ENCODE assay signal across 8 cellular contexts in genomic region chr3:50324351-50325144, GRCh38. TPM values are rescaled to one million over a fixed set of nuclear protein-coding genes. Genes with fewer than 3 reads are reported as not detected.
DNase-seq lines count a peak whose midpoint lies in the region; ATAC-seq and TF ChIP-seq lines count a peak whose summit lies in the region.

No MANE protein-coding gene starts in this region.

- peak; percentile 99 for TF ChIP-seq CTCF in CD14-positive monocyte (IDR thresholded peaks at IDR 0.05)
- TF ChIP-seq CTCF in HL-60 (IDR thresholded peaks at IDR 0.05; ENCODE audit: insufficient read depth, low read length) = peak; percentile 89
- TF ChIP-seq CTCF in foreskin fibroblast (IDR thresholded peaks at IDR 0.05; ENCODE audit: low read depth, low read length) = peak; percentile 88
- peak; percentile 41 to 70 (median 64) for TF ChIP-seq CTCF in ovary (IDR thresholded peaks at IDR 0.05)

- H3K4me1 Mint-ChIP-seq in CD14-positive monocyte = peaks cover 72% of the 10 kb centered on the region
- H3K4me1 Mint-ChIP-seq in activated naive CD4-positive, alpha-beta T cell treated with anti-CD3 and anti-CD28 coated beads for 36 hours (ENCODE audit: low read depth) = peaks cover 26% of the 10 kb centered on the region

- DNase-seq in CD14-positive monocyte (ENCODE audit: low spot score) = no peak
- DNase-seq in HL-60 (ENCODE audit: low read depth in 1 of 2, low spot score in 1 of 2) = peak in 1 of 2 experiments; percentile 68
- peak; percentile 72 for DNase-seq in RPMI8226
- peak; percentile 59 for DNase-seq in activated naive CD4-positive, alpha-beta T cell treated with anti-CD3 and anti-CD28 coated beads for 36 hours
- DNase-seq in foreskin fibroblast = peak; percentile 58 to 87
- DNase-seq in ovary = peak; percentile 59 to 80 (median 72)

- peaks cover 20% of the 10 kb centered on the region for H3K4me1 ChIP-seq in ovary (ENCODE audit: insufficient read depth)

- TF ChIP-seq POLR2A in ovary (IDR thresholded peaks at IDR 0.05) = no peak

- H3K27ac Mint-ChIP-seq in CD14-positive monocyte = peak overlapping the region in 6 of 7 donors; percentile 46 to 89 (median 74)
- H3K27ac Mint-ChIP-seq in activated naive CD4-positive, alpha-beta T cell treated with anti-CD3 and anti-CD28 coated beads for 36 hours = no peak overlapping the region

- no peaks in the 10 kb centered on the region for H3K36me3 ChIP-seq in ovary

- H3K4me3 ChIP-seq in HL-60 (replicated peaks; ENCODE audit: insufficient read depth, low read length) (no peak overlapping the region), foreskin fibroblast (ENCODE audit: low read depth in 1 of 2, low read length in 2 of 2) (no peak overlapping the region), ovary (no peak overlapping the region)

- H3K4me3 Mint-ChIP-seq in CD14-positive monocyte = no peak overlapping the region
- no peak overlapping the region for H3K4me3 Mint-ChIP-seq in activated naive CD4-positive, alpha-beta T cell treated with anti-CD3 and anti-CD28 coated beads for 36 hours

- no peaks in the 10 kb centered on the region for H3K9me3 Mint-ChIP-seq in CD14-positive monocyte
- no peaks in the 10 kb centered on the region for H3K9me3 Mint-ChIP-seq in activated naive CD4-positive, alpha-beta T cell treated with anti-CD3 and anti-CD28 coated beads for 36 hours

- CTCF ChIA-PET in activated naive CD4-positive, alpha-beta T cell treated with anti-CD3 and anti-CD28 coated beads for 36 hours (lab: Charles Lee) = interaction anchor here (0.7 to 5.7 kb wide), 12 partner anchors 9 to 130 kb away, joined by 3 to 31 read pairs (median 4); partner anchors contain the start of genes HYAL1, HYAL3, IFRD2 and NAA80

- peaks cover 7 to 30% of the 10 kb centered on the region in 2 donors for H3K36me3 Mint-ChIP-seq in CD14-positive monocyte
- peaks cover 2% of the 10 kb centered on the region for H3K36me3 Mint-ChIP-seq in activated naive CD4-positive, alpha-beta T cell treated with anti-CD3 and anti-CD28 coated beads for 36 hours (ENCODE audit: low read depth)

- WGBS in ovary, 3 donors = 50 to 53% (median 50%) methylated on average over 4 of the region's 4 CpGs

- intact Hi-C loops in CD14-positive monocyte (cut with micrococcal nuclease) = loop anchor here in 1 of 2 donors (2.0 kb wide), 1 partner anchor 32 kb away; the partner anchor contains the start of gene IFRD2
- intact Hi-C loops in activated naive CD4-positive, alpha-beta T cell treated with anti-CD3 and anti-CD28 coated beads for 36 hours (cut with micrococcal nuclease) = loop anchor here (1.0 to 5.0 kb wide), 2 partner anchors 50 to 132 kb away; partner anchors contain the start of gene GNAT1
- intact Hi-C loops in ovary (cut with DNase I) = loop anchor here in 1 of 4 donors (10.0 kb wide), 1 partner anchor 60 kb away; the partner anchor contains the start of gene SEMA3B

- ATAC-seq in GM19467 (IDR thresholded peaks at IDR 0.05; ENCODE audit: unreplicated experiment) = no peak
- no peak for ATAC-seq in GM19463 (IDR thresholded peaks at IDR 0.05; ENCODE audit: unreplicated experiment)

- H3K27me3 ChIP-seq in HL-60 (ENCODE audit: insufficient read depth, poor library complexity, severe bottlenecking) (no peaks in the 10 kb centered on the region), ovary (no peaks in the 10 kb centered on the region)

- H3K27ac ChIP-seq in HL-60 (replicated peaks) (peak overlapping the region; percentile 100), ovary (peak overlapping the region in 1 of 2 donors; percentile 95)

- H3K27me3 Mint-ChIP-seq in CD14-positive monocyte (ENCODE audit: low read depth in 3 of 3) = peaks cover 0 to 5% (median 2%) of the 10 kb centered on the region in 3 donors
- no peaks in the 10 kb centered on the region for H3K27me3 Mint-ChIP-seq in activated naive CD4-positive, alpha-beta T cell treated with anti-CD3 and anti-CD28 coated beads for 36 hours (ENCODE audit: low read depth)

- TF ChIP-seq EP300 in ovary (IDR thresholded peaks at IDR 0.05) = no peak

- no peaks in the 10 kb centered on the region for H3K9me3 ChIP-seq in ovary

RNA-seq across cellular contexts. Expression of gene HYAL2, which starts 2.0 kb away (rescaled TPM):
- 10 to 100 TPM; 18.3 to 25.8 TPM for polyA plus RNA-seq in CD14-positive monocyte
- 1 to 10 TPM; 1.5 to 2.1 TPM for total RNA-seq in activated naive CD4-positive, alpha-beta T cell treated with anti-CD3 and anti-CD28 coated beads for 36 hours
- total RNA-seq in ovary = 10 to 100 TPM; 29.0 to 81.6 (median 41.2) TPM
- polyA plus RNA-seq in ovary = 10 to 100 TPM; 10.9 to 56.3 TPM

RNA-seq across cellular contexts. Expression of gene TUSC2, which starts 3.5 kb away (rescaled TPM):
- polyA plus RNA-seq in CD14-positive monocyte (10 to 100 TPM; 47.0 to 55.7 TPM), ovary (10 to 100 TPM; 21.0 to 24.0 TPM)
- total RNA-seq in activated naive CD4-positive, alpha-beta T cell treated with anti-CD3 and anti-CD28 coated beads for 36 hours = 10 to 100 TPM; 14.1 to 14.4 TPM
- 10 to 100 TPM; 19.4 to 26.4 (median 21.3) TPM for total RNA-seq in ovary

RNA-seq across cellular contexts. Expression of gene RASSF1, which starts 16.1 kb away (rescaled TPM):
- polyA plus RNA-seq in CD14-positive monocyte = 10 to 100 TPM; 16.0 to 24.0 TPM
- total RNA-seq in activated naive CD4-positive, alpha-beta T cell treated with anti-CD3 and anti-CD28 coated beads for 36 hours = 10 to 100 TPM; 37.5 to 38.5 TPM
- 10 to 100 TPM; 16.2 to 32.6 (median 25.5) TPM for total RNA-seq in ovary
- polyA plus RNA-seq in ovary = 10 to 100 TPM; 12.5 to 27.4 TPM

RNA-seq across cellular contexts. Expression of gene ZMYND10, which starts 21.0 kb away (rescaled TPM):
- polyA plus RNA-seq in CD14-positive monocyte = under 1 TPM; 0.12 to 0.19 TPM
- under 1 TPM; 0.54 to 0.57 TPM for total RNA-seq in activated naive CD4-positive, alpha-beta T cell treated with anti-CD3 and anti-CD28 coated beads for 36 hours
- 10 to 100 TPM in 2 of 7 donors, 1 to 10 TPM in 5; 1.0 to 75.1 (median 3.4) TPM for total RNA-seq in ovary
- polyA plus RNA-seq in ovary = under 1 TPM; 0.50 to 0.81 TPM

RNA-seq across cellular contexts. Expression of gene HYAL1, which starts 21.2 kb away (rescaled TPM):
- polyA plus RNA-seq in CD14-positive monocyte (not detected), ovary (1 to 10 TPM; 3.6 to 4.4 TPM)
- total RNA-seq in activated naive CD4-positive, alpha-beta T cell treated with anti-CD3 and anti-CD28 coated beads for 36 hours = not detected
- total RNA-seq in ovary = 1 to 10 TPM; 1.8 to 9.3 (median 3.3) TPM

Comparison
In these comparisons a context has a peak if more than half of its experiments do, and no peak if none do; other contexts are left out.
1. RNA of gene HYAL2, which starts 2.0 kb away (total RNA-seq): 29.0 to 81.6 TPM in ovary; 1.5 to 2.1 TPM in activated naive CD4-positive, alpha-beta T cell treated with anti-CD3 and anti-CD28 coated beads for 36 hours; every median in the first group is over 4 times any median in the second.
2. Peak in every context shown above with its lines, with median percentiles within 50 percentile points of each other: CTCF ChIP-seq.